In the genomic region with DNA sequence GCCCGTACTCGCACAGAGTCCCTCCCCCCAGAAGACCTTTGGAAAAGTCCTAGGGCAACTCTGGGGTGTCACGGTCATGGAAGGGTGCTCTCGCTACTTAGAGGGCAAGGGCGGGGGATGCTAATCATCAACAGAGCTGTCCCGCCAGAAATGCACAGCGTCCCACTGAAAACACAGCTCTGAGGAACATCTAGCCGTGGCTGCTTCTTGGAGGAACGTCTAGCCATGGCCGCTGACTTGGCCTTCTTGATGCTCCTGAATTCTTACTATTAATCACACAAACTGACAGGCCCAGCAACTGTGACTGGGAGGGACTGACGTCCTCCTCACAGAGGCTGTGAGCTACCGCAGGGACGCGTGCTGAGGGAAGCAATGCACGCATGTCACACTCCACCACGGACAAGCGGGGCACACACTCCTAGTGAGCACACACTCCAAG, we compare ENCODE assay signal across 8 cellular contexts. TPM values are rescaled to one million over a fixed set of nuclear protein-coding genes. Genes with fewer than 3 reads are reported as not detected.
A peak's percentile ranks its signal among the peaks of the same experiment; 100 is the strongest.
DNase-seq lines count a peak whose midpoint lies in the region; ATAC-seq, FAIRE-seq and TF ChIP-seq lines count a peak whose summit lies in the region.

No MANE protein-coding gene starts in this region.

- peak overlapping the region; percentile 19; the same call in 1 of the 2 replicates for H2AFZ ChIP-seq in K562 (ENCODE audit: low read depth, low read length)

- peaks cover 68% of the 10 kb centered on the region for H3K79me2 ChIP-seq in K562 (ENCODE audit: control insufficient read depth, insufficient read depth, low read length)

- no peak for TF ChIP-seq RAD21 in K562 (CRISPR knock-in tag; conservative IDR thresholded peaks at IDR 0.05 in 1 of 2, IDR thresholded peaks at IDR 0.05 in 1 of 2)

- peaks cover 35% of the 10 kb centered on the region; the same call in 2 of the 3 replicates for H3K36me3 ChIP-seq in K562 (ENCODE audit: control insufficient read depth, insufficient read depth, low read length)

- H3K27ac ChIP-seq in AG04450 (ENCODE audit: low read depth, low read length) (no peak overlapping the region), K562 (ENCODE audit: extremely low read depth, low read depth, low read length) (peak overlapping the region; percentile 85)

- H3K9me3 ChIP-seq in AG04450 (ENCODE audit: control insufficient read depth, insufficient read depth, low read length) (peaks cover 7% of the 10 kb centered on the region; the same call in 1 of the 2 replicates), K562 (replicated peaks; ENCODE audit: control insufficient read depth, insufficient read depth, low read depth, low read length) (no peaks in the 10 kb centered on the region)

- DNase-seq in AG04450 (ENCODE audit: low read depth, low spot score) (no peak), HFFc6 (no peak), K562 (ENCODE audit: extremely low read depth in 1 of 4, low spot score in 3 of 4) (peak in 2 of 4 experiments; percentile 23 to 71), NCI-H146 (lab: John Stamatoyannopoulos, UW) (no peak)
- DNase-seq in naive thymus-derived CD8-positive, alpha-beta T cell = peak in 1 of 10 donors; percentile 63
- no peak for DNase-seq in stimulated activated CD4-positive, alpha-beta T cell treated with anti-CD3 and anti-CD28 coated beads, Interleukin-4, amount 100 ng/mL, for 24 hours

- H3K27me3 Mint-ChIP-seq in HFFc6 (ENCODE audit: insufficient read depth) = peaks cover 4% of the 10 kb centered on the region
- H3K27me3 Mint-ChIP-seq in naive thymus-derived CD8-positive, alpha-beta T cell = peaks cover 0 to 5% (median 0%) of the 10 kb centered on the region in 5 donors

- POLR2A ChIA-PET in AG04450 (lab: Yijun Ruan, JAX) (interaction anchor here (1.6 kb wide), 1 partner anchor 14 kb away, joined by 3 read pairs; no protein-coding TSS in a partner anchor), K562 (lab: Yijun Ruan, JAX) (interaction anchor here (0.7 to 1.4 kb wide), 5 partner anchors 8 to 139 kb away, joined by 3 to 4 read pairs (median 3); no protein-coding TSS in a partner anchor)
- POLR2A ChIA-PET in naive thymus-derived CD8-positive, alpha-beta T cell (lab: Charles Lee) = interaction anchor here (1.2 to 2.0 kb wide), 3 partner anchors 23 to 49 kb away, joined by 3 to 8 read pairs (median 5); no protein-coding TSS in a partner anchor

- intact Hi-C loops in K562 (cut with micrococcal nuclease) = no loop called here

- H3K4me1 ChIP-seq in K562 (replicated peaks in 1 of 2; ENCODE audit: control insufficient read depth in 2 of 2, insufficient read depth in 2 of 2, low read length in 2 of 2) = peaks cover 21 to 47% of the 10 kb centered on the region in 2 experiments

- TF ChIP-seq POLR2A in K562 (conservative IDR thresholded peaks at IDR 0.05) = no peak

- peaks cover 13% of the 10 kb centered on the region for H3K36me3 Mint-ChIP-seq in HFFc6 (ENCODE audit: low read depth)
- H3K36me3 Mint-ChIP-seq in naive thymus-derived CD8-positive, alpha-beta T cell = peaks cover 0 to 41% (median 3%) of the 10 kb centered on the region in 3 donors

- no peaks in the 10 kb centered on the region; the same call in 1 of the 2 replicates for H4K20me1 ChIP-seq in K562 (replicated peaks; ENCODE audit: control insufficient read depth, insufficient read depth, low read length)

- H3K4me2 ChIP-seq in K562 (ENCODE audit: insufficient read depth, low read length) = peak overlapping the region; percentile 92

- ATAC-seq in K562 (peak; percentile 40), HG02870 (IDR thresholded peaks at IDR 0.05; ENCODE audit: unreplicated experiment) (no peak), GM19351 (IDR thresholded peaks at IDR 0.05; ENCODE audit: unreplicated experiment) (no peak)
- no peak for ATAC-seq in naive thymus-derived CD8-positive, alpha-beta T cell

- CTCF ChIA-PET in AG04450 (lab: Charles Lee) (interaction anchor here (0.6 to 1.9 kb wide), 8 partner anchors 8 to 501 kb away, joined by 3 to 15 read pairs (median 4); no protein-coding TSS in a partner anchor), K562 (lab: Yijun Ruan, JAX; ENCODE audit: low intra/inter-chr PET ratio) (no interaction called here)

- H3K4me3 ChIP-seq in AG04450 (ENCODE audit: low read depth, low read length) (0 out of 2 replicates have a peak overlapping the region, but pooled peaks have one; percentile 25), K562 (peak overlapping the region; percentile 67; the same call in 1 of the 2 replicates)

- H3K4me1 Mint-ChIP-seq in HFFc6 (ENCODE audit: low read depth) = peaks cover 33% of the 10 kb centered on the region
- H3K4me1 Mint-ChIP-seq in naive thymus-derived CD8-positive, alpha-beta T cell = peaks cover 15 to 51% (median 41%) of the 10 kb centered on the region in 4 donors

- peak overlapping the region; percentile 98 for H3K4me3 Mint-ChIP-seq in HFFc6
- H3K4me3 Mint-ChIP-seq in naive thymus-derived CD8-positive, alpha-beta T cell = peak overlapping the region in 8 of 10 donors; percentile 32 to 99 (median 95)

- TF ChIP-seq CTCF in AG04450 (IDR thresholded peaks at IDR 0.05; ENCODE audit: low read depth, low read length) (no peak), HFFc6 (IDR thresholded peaks at IDR 0.05) (no peak), K562 (IDR thresholded peaks at IDR 0.05 in 2 of 3, conservative IDR thresholded peaks at IDR 0.05 in 1 of 3; ENCODE audit: insufficient read depth in 2 of 3, low read depth in 1 of 3, low read length in 3 of 3) (no peak)

- FAIRE-seq in K562 (lab: Jason Lieb, UNC) = peak; percentile 61

- whole genome bisulfite sequencing in K562 (ENCODE audit: insufficient coverage, low coverage, missing lambda C conversion rate) = 14% methylated on average over 17 of the region's 17 CpGs

- in situ Hi-C loops in K562 (cut with MboI) = loop anchor here (5.0 kb wide), 2 partner anchors 60 to 165 kb away; no protein-coding TSS in a partner anchor

- no peak for TF ChIP-seq EP300 in K562 (IDR thresholded peaks at IDR 0.05; ENCODE audit: low read length)

- no peaks in the 10 kb centered on the region for H3K9me1 ChIP-seq in K562 (ENCODE audit: control insufficient read depth, insufficient read depth, low read length)

- BruUV-seq in K562 (replicated peaks; lab: Mats Ljungman, UMichigan) = no TSS peak

- H3K9me3 Mint-ChIP-seq in HFFc6 = no peaks in the 10 kb centered on the region
- peaks cover 0 to 5% (median 0%) of the 10 kb centered on the region in 9 donors for H3K9me3 Mint-ChIP-seq in naive thymus-derived CD8-positive, alpha-beta T cell

- H3K27me3 ChIP-seq in AG04450 (ENCODE audit: control insufficient read depth, insufficient read depth, low read length) = no peaks in the 10 kb centered on the region
- H3K27me3 ChIP-seq in K562 (ENCODE audit: control insufficient read depth in 2 of 2, insufficient read depth in 2 of 2, low read length in 2 of 2) = no peaks in the 10 kb centered on the region

- H3K27ac Mint-ChIP-seq in HFFc6 = peak overlapping the region; percentile 99
- peak overlapping the region; percentile 91 to 100 (median 100) for H3K27ac Mint-ChIP-seq in naive thymus-derived CD8-positive, alpha-beta T cell

- peak overlapping the region; percentile 75 to 89 for H3K9ac ChIP-seq in K562 (ENCODE audit: insufficient read depth in 1 of 2, low read depth in 2 of 2, low read length in 2 of 2)

RNA-seq across cellular contexts. Expression of a gene that starts 1.7 kb away (rescaled TPM):
- polyA plus RNA-seq in AG04450 (2011; rRNA removed) (40.0 and 45.1 TPM in 2 replicates), K562 (2011; rRNA removed) (39.3 and 45.1 TPM in 2 replicates), K562 (2014; fragmentation: Illumina TruSeq; extraction: Trizol) (28.4 and 35.5 TPM in 2 replicates), K562 (2014; fragmentation: Nextera tagmentation; extraction: Ambion mirVana) (1 to 10 TPM; 4.3 to 4.4 TPM), K562 (2014; rRNA removed) (32.0 and 33.0 TPM in 2 replicates)
- 64.9 and 71.6 TPM in 2 replicates for polyA minus RNA-seq in AG04450 (2011; rRNA and poly(A)+ RNA removed)
- total RNA-seq in HFFc6 (2021; fragmentation: NEBNext Ultra II Directional; extraction: Animal tissue kit (Norgen Biotek cat#: 25700)) = 10 to 100 TPM; 72.5 to 80.8 (median 77.7) TPM
- 97.4 and 177 TPM in 2 replicates for total RNA-seq in K562 (2011; cell fraction: chromatin; rRNA removed; ENCODE audit: low replicate concordance)
- total RNA-seq in K562 (2011; cell fraction: nucleolus; rRNA removed) = 93.2 and 103 TPM in 2 replicates
- 81.1 and 81.7 TPM in 2 replicates for total RNA-seq in K562 (2011; cell fraction: nucleoplasm; rRNA removed)
- total RNA-seq in K562 (2014; rRNA removed) (35.1 and 44.2 TPM in 2 replicates), K562 (2014; rRNA removed; fragmentation: Illumina TruSeq; extraction: Trizol) (21.0 and 22.1 TPM in 2 replicates), K562 (2015; rRNA removed; fragmentation: Illumina TruSeq; extraction: Trizol) (23.3 and 27.0 TPM in 2 replicates), K562 (2021) (56.6 and 56.7 TPM in 2 replicates)
- 33.2 and 44.0 TPM in 2 replicates for polyA plus RNA-seq in K562 (2011; cell fraction: cytosol; rRNA removed)
- 79.4 and 99.6 TPM in 2 replicates for polyA plus RNA-seq in K562 (2011; cell fraction: nucleus; rRNA removed)
- 29.8 and 48.0 TPM in 2 replicates for polyA plus RNA-seq in K562 (2012)
- 36.7 and 39.5 TPM in 2 replicates for polyA minus RNA-seq in K562 (2011; rRNA and poly(A)+ RNA removed)
- polyA minus RNA-seq in K562 (2011; cell fraction: cytosol; rRNA and poly(A)+ RNA removed) = 29.7 and 33.5 TPM in 2 replicates
- 35.9 and 60.8 TPM in 2 replicates for polyA minus RNA-seq in K562 (2011; cell fraction: nucleus; rRNA and poly(A)+ RNA removed)
- 10 to 100 TPM; 61.4 to 72.9 TPM for total RNA-seq in naive thymus-derived CD8-positive, alpha-beta T cell
- polyA plus RNA-seq in naive thymus-derived CD8-positive, alpha-beta T cell = 10 to 100 TPM; 24.7 to 35.6 (median 32.0) TPM

RNA-seq across cellular contexts. Expression of a gene that starts 1.8 kb away (rescaled TPM):
- polyA plus RNA-seq in AG04450 (2011; rRNA removed) (21.6 and 31.3 TPM in 2 replicates), K562 (2011; rRNA removed) (37.3 and 40.1 TPM in 2 replicates), K562 (2014; fragmentation: Illumina TruSeq; extraction: Trizol) (47.2 and 51.8 TPM in 2 replicates), K562 (2014; fragmentation: Nextera tagmentation; extraction: Ambion mirVana) (1 to 10 TPM in 1 of 2 experiments, under 1 TPM in 1; 0.61 to 3.7 TPM), K562 (2014; rRNA removed) (57.4 TPM in 2 replicates)
- 13.0 and 22.0 TPM in 2 replicates for polyA minus RNA-seq in AG04450 (2011; rRNA and poly(A)+ RNA removed)
- 10 to 100 TPM; 45.7 to 62.0 (median 52.7) TPM for total RNA-seq in HFFc6 (2021; fragmentation: NEBNext Ultra II Directional; extraction: Animal tissue kit (Norgen Biotek cat#: 25700))
- 15.4 and 25.5 TPM in 2 replicates for total RNA-seq in K562 (2011; cell fraction: chromatin; rRNA removed; ENCODE audit: low replicate concordance)
- 20.5 and 22.4 TPM in 2 replicates for total RNA-seq in K562 (2011; cell fraction: nucleolus; rRNA removed)
- total RNA-seq in K562 (2011; cell fraction: nucleoplasm; rRNA removed) = 21.4 and 24.6 TPM in 2 replicates
- total RNA-seq in K562 (2014; rRNA removed) (36.3 and 44.4 TPM in 2 replicates), K562 (2014; rRNA removed; fragmentation: Illumina TruSeq; extraction: Trizol) (19.2 and 24.5 TPM in 2 replicates), K562 (2015; rRNA removed; fragmentation: Illumina TruSeq; extraction: Trizol) (46.6 and 48.8 TPM in 2 replicates), K562 (2021) (69.3 and 72.9 TPM in 2 replicates)
- 31.7 and 75.7 TPM in 2 replicates for polyA plus RNA-seq in K562 (2011; cell fraction: cytosol; rRNA removed)
- 45.8 and 50.3 TPM in 2 replicates for polyA plus RNA-seq in K562 (2011; cell fraction: nucleus; rRNA removed)
- polyA plus RNA-seq in K562 (2012) = 43.5 and 47.7 TPM in 2 replicates
- 11.4 and 19.7 TPM in 2 replicates for polyA minus RNA-seq in K562 (2011; rRNA and poly(A)+ RNA removed)
- polyA minus RNA-seq in K562 (2011; cell fraction: cytosol; rRNA and poly(A)+ RNA removed) = 18.1 and 20.8 TPM in 2 replicates
- 10.2 and 13.4 TPM in 2 replicates for polyA minus RNA-seq in K562 (2011; cell fraction: nucleus; rRNA and poly(A)+ RNA removed)
- 10 to 100 TPM; 38.0 to 38.3 TPM for total RNA-seq in naive thymus-derived CD8-positive, alpha-beta T cell
- polyA plus RNA-seq in naive thymus-derived CD8-positive, alpha-beta T cell = 10 to 100 TPM; 75.9 to 80.4 (median 79.2) TPM

RNA-seq across cellular contexts. Expression of a gene that starts 29.7 kb away (rescaled TPM):
- 0.16 and 0.41 TPM in 2 replicates for polyA plus RNA-seq in AG04450 (2011; rRNA removed)
- polyA minus RNA-seq in AG04450 (2011; rRNA and poly(A)+ RNA removed) = not detected in 2 replicates
- total RNA-seq in HFFc6 (2021; fragmentation: NEBNext Ultra II Directional; extraction: Animal tissue kit (Norgen Biotek cat#: 25700)) = under 1 TPM in 1 of 6 experiments, not detected in 5; 0.31 TPM
- total RNA-seq in K562 (2011; cell fraction: chromatin; rRNA removed; ENCODE audit: low replicate concordance) = 0.56 TPM in 1 of 2 replicates, not detected in the other
- total RNA-seq in K562 (2011; cell fraction: nucleolus; rRNA removed) = not detected in 2 replicates
- total RNA-seq in K562 (2011; cell fraction: nucleoplasm; rRNA removed) = not detected in 2 replicates
- total RNA-seq in K562 (2014; rRNA removed) = 0.04 TPM in 1 of 2 replicates, not detected in the other
- not detected in 2 replicates for total RNA-seq in K562 (2014; rRNA removed; fragmentation: Illumina TruSeq; extraction: Trizol)
- total RNA-seq in K562 (2015; rRNA removed; fragmentation: Illumina TruSeq; extraction: Trizol) = not detected in 2 replicates
- total RNA-seq in K562 (2021) = not detected in 2 replicates
- polyA plus RNA-seq in K562 (2011; rRNA removed) = not detected in 2 replicates
- 0.03 and 0.16 TPM in 2 replicates for polyA plus RNA-seq in K562 (2011; cell fraction: cytosol; rRNA removed)
- 0.04 and 0.36 TPM in 2 replicates for polyA plus RNA-seq in K562 (2011; cell fraction: nucleus; rRNA removed)
- polyA plus RNA-seq in K562 (2012) = not detected in 2 replicates
- polyA plus RNA-seq in K562 (2014; fragmentation: Illumina TruSeq; extraction: Trizol) = not detected in 2 replicates
- polyA plus RNA-seq in K562 (2014; fragmentation: Nextera tagmentation; extraction: Ambion mirVana) = not detected
- not detected in 2 replicates for polyA plus RNA-seq in K562 (2014; rRNA removed)
- polyA minus RNA-seq in K562 (2011; rRNA and poly(A)+ RNA removed) = not detected in 2 replicates
- polyA minus RNA-seq in K562 (2011; cell fraction: cytosol; rRNA and poly(A)+ RNA removed) = not detected in 2 replicates
- not detected in 2 replicates for polyA minus RNA-seq in K562 (2011; cell fraction: nucleus; rRNA and poly(A)+ RNA removed)
- 1 to 10 TPM; 5.9 to 6.9 TPM for total RNA-seq in naive thymus-derived CD8-positive, alpha-beta T cell
- under 1 TPM; 0.22 to 0.44 (median 0.26) TPM for polyA plus RNA-seq in naive thymus-derived CD8-positive, alpha-beta T cell

RNA-seq across cellular contexts. Expression of a gene that starts 30.3 kb away (rescaled TPM):
- polyA plus RNA-seq in AG04450 (2011; rRNA removed) (0.25 and 0.36 TPM in 2 replicates), K562 (2011; rRNA removed) (1.5 and 5.8 TPM in 2 replicates), K562 (2014; fragmentation: Illumina TruSeq; extraction: Trizol) (1.1 and 3.4 TPM in 2 replicates), K562 (2014; fragmentation: Nextera tagmentation; extraction: Ambion mirVana) (under 1 TPM; 0.07 to 0.14 TPM), K562 (2014; rRNA removed) (5.0 and 7.2 TPM in 2 replicates)
- polyA minus RNA-seq in AG04450 (2011; rRNA and poly(A)+ RNA removed) = 0.23 and 1.00 TPM in 2 replicates
- 1 to 10 TPM in 5 of 6 experiments, under 1 TPM in 1; 0.99 to 2.9 (median 1.2) TPM for total RNA-seq in HFFc6 (2021; fragmentation: NEBNext Ultra II Directional; extraction: Animal tissue kit (Norgen Biotek cat#: 25700))
- 8.0 and 37.9 TPM in 2 replicates for total RNA-seq in K562 (2011; cell fraction: chromatin; rRNA removed; ENCODE audit: low replicate concordance)
- total RNA-seq in K562 (2011; cell fraction: nucleolus; rRNA removed) = 34.7 and 35.9 TPM in 2 replicates
- 11.8 and 15.8 TPM in 2 replicates for total RNA-seq in K562 (2011; cell fraction: nucleoplasm; rRNA removed)
- total RNA-seq in K562 (2014; rRNA removed) (2.9 and 3.3 TPM in 2 replicates), K562 (2014; rRNA removed; fragmentation: Illumina TruSeq; extraction: Trizol) (0.19 and 0.25 TPM in 2 replicates), K562 (2015; rRNA removed; fragmentation: Illumina TruSeq; extraction: Trizol) (1.0 TPM in 2 replicates), K562 (2021) (6.1 and 7.0 TPM in 2 replicates)
- polyA plus RNA-seq in K562 (2011; cell fraction: cytosol; rRNA removed) = 5.3 and 5.8 TPM in 2 replicates
- 42.9 and 49.0 TPM in 2 replicates for polyA plus RNA-seq in K562 (2011; cell fraction: nucleus; rRNA removed)
- 4.0 and 16.8 TPM in 2 replicates for polyA plus RNA-seq in K562 (2012)
- 1.0 and 1.6 TPM in 2 replicates for polyA minus RNA-seq in K562 (2011; rRNA and poly(A)+ RNA removed)
- 3.1 and 5.6 TPM in 2 replicates for polyA minus RNA-seq in K562 (2011; cell fraction: cytosol; rRNA and poly(A)+ RNA removed)
- 14.7 and 18.5 TPM in 2 replicates for polyA minus RNA-seq in K562 (2011; cell fraction: nucleus; rRNA and poly(A)+ RNA removed)
- 1 to 10 TPM; 8.5 to 9.4 TPM for total RNA-seq in naive thymus-derived CD8-positive, alpha-beta T cell
- 10 to 100 TPM in 1 of 3 donors, 1 to 10 TPM in 2; 7.8 to 28.4 (median 9.5) TPM for polyA plus RNA-seq in naive thymus-derived CD8-positive, alpha-beta T cell

RNA-seq across cellular contexts. Expression of a gene that starts 40.2 kb away (rescaled TPM):
- not detected in 2 replicates for polyA plus RNA-seq in AG04450 (2011; rRNA removed)
- polyA minus RNA-seq in AG04450 (2011; rRNA and poly(A)+ RNA removed) = not detected in 2 replicates
- total RNA-seq in HFFc6 (2021; fragmentation: NEBNext Ultra II Directional; extraction: Animal tissue kit (Norgen Biotek cat#: 25700)) = not detected
- total RNA-seq in K562 (2011; cell fraction: chromatin; rRNA removed; ENCODE audit: low replicate concordance) = not detected in 2 replicates
- total RNA-seq in K562 (2011; cell fraction: nucleolus; rRNA removed) = not detected in 2 replicates
- total RNA-seq in K562 (2011; cell fraction: nucleoplasm; rRNA removed) = not detected in 2 replicates
- total RNA-seq in K562 (2014; rRNA removed) = not detected in 2 replicates
- total RNA-seq in K562 (2014; rRNA removed; fragmentation: Illumina TruSeq; extraction: Trizol) = not detected in 2 replicates
- not detected in 2 replicates for total RNA-seq in K562 (2015; rRNA removed; fragmentation: Illumina TruSeq; extraction: Trizol)
- total RNA-seq in K562 (2021) = not detected in 2 replicates
- polyA plus RNA-seq in K562 (2011; rRNA removed) = not detected in 2 replicates
- polyA plus RNA-seq in K562 (2011; cell fraction: cytosol; rRNA removed) = 0.07 TPM in 1 of 2 replicates, not detected in the other
- polyA plus RNA-seq in K562 (2011; cell fraction: nucleus; rRNA removed) = not detected in 2 replicates
- polyA plus RNA-seq in K562 (2012) = not detected in 2 replicates
- polyA plus RNA-seq in K562 (2014; fragmentation: Illumina TruSeq; extraction: Trizol) = not detected in 2 replicates
- polyA plus RNA-seq in K562 (2014; fragmentation: Nextera tagmentation; extraction: Ambion mirVana) = not detected
- 0.16 TPM in 1 of 2 replicates, not detected in the other for polyA plus RNA-seq in K562 (2014; rRNA removed)
- not detected in 2 replicates for polyA minus RNA-seq in K562 (2011; rRNA and poly(A)+ RNA removed)
- polyA minus RNA-seq in K562 (2011; cell fraction: cytosol; rRNA and poly(A)+ RNA removed) = not detected in 2 replicates
- polyA minus RNA-seq in K562 (2011; cell fraction: nucleus; rRNA and poly(A)+ RNA removed) = not detected in 2 replicates
- not detected for total RNA-seq in naive thymus-derived CD8-positive, alpha-beta T cell
- polyA plus RNA-seq in naive thymus-derived CD8-positive, alpha-beta T cell = under 1 TPM in 1 of 3 donors, not detected in 2; 0.36 TPM

Comparison
In these comparisons a context has a peak if more than half of its experiments do, and no peak if none do; other contexts are left out.
1. RNA of a gene that starts 29.7 kb away (total RNA-seq): 5.9 to 6.9 TPM in naive thymus-derived CD8-positive, alpha-beta T cell; 0.31 TPM in HFFc6 and 0.04 to 0.56 TPM in K562; every median in the first group is over 4 times any median in the second.